Comparison of ENCODE assay signal across 7 cellular contexts in genomic region chrX:151006410-151007109, GRCh38.
"Had no signal": no experiment of that assay in that cellular context is flagged by ENCODE, and none has a peak within 500 bp of the region (broad histone marks: within the 10 kb centered on the region; RNA-seq: fewer than 3 reads in every experiment).

No MANE protein-coding gene starts in this region.

- ATAC-seq: HepG2, K562 had no signal

- H3K4me3 ChIP-seq: K562 had no signal

- H3K27me3 Mint-ChIP-seq: IgD-negative memory B cell had no signal

- DNase-seq: IMR-90, KBM-7, KG1 had no signal

- H3K27ac ChIP-seq: HL-60 had no signal

- H3K27ac Mint-ChIP-seq: IgD-negative memory B cell had no signal

- H3K4me1 Mint-ChIP-seq: IgD-negative memory B cell had no signal

- H3K36me3 Mint-ChIP-seq: IgD-negative memory B cell had no signal
